Comparison of ENCODE assay signal across 19 cellular contexts in genomic region chr10:19302117-19302516, GRCh38.
DNase-seq lines count a peak whose midpoint lies in the region; ATAC-seq, FAIRE-seq and TF ChIP-seq lines count a peak whose summit lies in the region.
"Had no signal": no experiment of that assay in that cellular context is flagged by ENCODE, and none has a peak within 500 bp of the region (broad histone marks: within the 10 kb centered on the region; RNA-seq: fewer than 3 reads in every experiment).

No MANE protein-coding gene starts in this region.

- H3K36me3 ChIP-seq in pancreas = no peaks in the 10 kb centered on the region
- H3K36me3 ChIP-seq: MG63, ovary had no signal

- no peak overlapping the region for H3K27ac ChIP-seq in pancreas
- H3K27ac ChIP-seq: ovary, PC-9 had no signal

- DNase-seq in RCC 7860 (ENCODE audit: low spot score) (peak; percentile 95), dedifferentiated amniotic fluid mesenchymal stem cell (ENCODE audit: extremely low spot score) (peak; percentile 9), putamen (ENCODE audit: low spot score) (peak; percentile 13), AG20443 (ENCODE audit: low spot score) (no peak), pancreas (no peak)
- no peak for DNase-seq in activated CD4-positive, CD25-positive, alpha-beta regulatory T cell treated with anti-CD3 and anti-CD28 coated beads, Interleukin-2, amount 50 U/mL, for 72 hours
- DNase-seq: activated CD4-positive, alpha-beta T cell treated with anti-CD3 and anti-CD28 coated beads for 1 hour; activated CD8-positive, alpha-beta memory T cell treated with anti-CD3 and anti-CD28 coated beads, Interleukin-2, amount 50 U/mL, for 4 hours; activated naive CD4-positive, alpha-beta T cell treated with anti-CD3 and anti-CD28 coated beads, Interleukin-2, amount 50 U/mL, for 16 hours; left colon; MG63; NCI-H1930; NCI-H524; ovary; T-helper 1 cell had no signal

- no peaks in the 10 kb centered on the region for H3K4me1 ChIP-seq in pancreas

- TF ChIP-seq CTCF in pancreas (IDR thresholded peaks at IDR 0.05) = no peak

- FAIRE-seq in RCC 7860 (lab: Jason Lieb, UNC) = peak; percentile 94
- no peak for FAIRE-seq in pancreas (lab: Jason Lieb, UNC)
- FAIRE-seq: GM12891 had no signal

- intact Hi-C loops in pancreas (cut with DNase I) = no loop called here

- no peaks in the 10 kb centered on the region for H3K9me3 ChIP-seq in pancreas
- H3K9me3 ChIP-seq: MG63, ovary had no signal

- peak; percentile 73 for ATAC-seq in GM18868 (IDR thresholded peaks at IDR 0.05; ENCODE audit: unreplicated experiment)
- no peak for ATAC-seq in HG03432 (IDR thresholded peaks at IDR 0.05; ENCODE audit: unreplicated experiment)
- ATAC-seq in pancreas = no peak
- ATAC-seq: left colon had no signal

- WGBS in pancreas, 2 donors = 70 to 78% methylated on average over 4 of the region's 4 CpGs

- H3K27me3 ChIP-seq in pancreas = no peaks in the 10 kb centered on the region
- H3K27me3 ChIP-seq: MG63, ovary had no signal

- H3K4me3 ChIP-seq in pancreas = no peak overlapping the region
- H3K4me3 ChIP-seq: MG63, ovary, PC-9 had no signal

Comparison
In these comparisons a context has a peak if more than half of its experiments do, and no peak if none do; other contexts are left out.
1. DNase-seq: peak in RCC 7860 (single experiment), dedifferentiated amniotic fluid mesenchymal stem cell (single experiment) and putamen (single experiment); none in AG20443 (single experiment), activated CD4-positive, CD25-positive, alpha-beta regulatory T cell treated with anti-CD3 and anti-CD28 coated beads, Interleukin-2, amount 50 U/mL, for 72 hours (single experiment) and pancreas (0 of 6).